ENCODE assay signal across 19 cellular contexts in the genomic region with DNA sequence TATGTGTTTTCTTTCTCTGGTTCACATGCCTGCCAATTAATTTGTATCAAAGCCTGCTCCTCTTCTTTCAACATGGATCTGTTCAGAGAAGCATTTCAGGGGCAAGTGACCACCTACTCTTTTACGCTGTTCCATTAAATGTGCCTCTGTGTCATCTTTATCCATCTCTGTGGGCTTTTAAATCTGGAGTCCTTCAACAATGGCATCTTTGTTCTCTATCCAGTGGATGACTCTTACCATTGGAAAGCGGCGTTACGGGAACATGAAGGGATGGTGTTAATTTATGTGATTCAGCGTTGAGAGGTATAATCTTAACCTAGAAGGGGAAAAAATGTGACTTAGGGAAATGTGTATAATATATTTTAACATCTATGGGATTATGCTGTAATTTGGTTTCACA.
A peak's percentile ranks its signal among the peaks of the same experiment; 100 is the strongest.
DNase-seq lines count a peak whose midpoint lies in the region; ATAC-seq and TF ChIP-seq lines count a peak whose summit lies in the region.
"Had no signal": no experiment of that assay in that cellular context is flagged by ENCODE, and none has a peak within 500 bp of the region (broad histone marks: within the 10 kb centered on the region; RNA-seq: fewer than 3 reads in every experiment).

No MANE protein-coding gene starts in this region.

- H3K4me3 Mint-ChIP-seq in neural progenitor cell = no peak overlapping the region
- H3K4me3 Mint-ChIP-seq: CD4-positive, alpha-beta memory T cell had no signal

- peaks cover 4% of the 10 kb centered on the region for H3K27me3 Mint-ChIP-seq in neural progenitor cell (ENCODE audit: insufficient read depth, low read depth)

- peaks cover 12% of the 10 kb centered on the region for H3K4me1 Mint-ChIP-seq in neural progenitor cell
- H3K4me1 Mint-ChIP-seq: CD4-positive, alpha-beta memory T cell had no signal

- 10% methylated on average over 5 of the region's 5 CpGs for WGBS in mammary epithelial cell (ENCODE audit: low coverage, missing lambda C conversion rate)

- in situ Hi-C loops in mammary epithelial cell (cut with MboI; ENCODE audit: low sequenced_read_pairs in 2 of 2) = no loop called here

- peaks cover 4% of the 10 kb centered on the region for H3K9me3 Mint-ChIP-seq in neural progenitor cell

- no peak for ATAC-seq in HG02798 (IDR thresholded peaks at IDR 0.05; ENCODE audit: poor library complexity, unreplicated experiment)
- no peak for ATAC-seq in GM21576 (IDR thresholded peaks at IDR 0.05; ENCODE audit: unreplicated experiment)

- DNase-seq in mammary epithelial cell (peak; percentile 79), breast epithelium (ENCODE audit: low spot score in 2 of 2) (no peak), astrocyte of the hippocampus (ENCODE audit: low read depth, low spot score) (peak; percentile 33), neural progenitor cell (ENCODE audit: low spot score) (no peak), NCI-H146 treated with DMSO at 0.1 percent for 48 hours (lab: John Stamatoyannopoulos, UW; ENCODE audit: unreplicated experiment) (no peak), putamen (ENCODE audit: low spot score) (no peak)
- DNase-seq: 8988T; CD4-positive, alpha-beta memory T cell; DMS79; MM.1S; NCI-H1105 treated with DMSO at 0.1 percent for 48 hours; NCI-H187 treated with DMSO at 0.1 percent for 48 hours; NCI-H2171; NCI-H446 treated with DMSO at 0.1 percent for 48 hours; NCI-H748 treated with DMSO at 0.1 percent for 48 hours; PC-9 had no signal

- peak overlapping the region; percentile 54 for H3K4me2 ChIP-seq in mammary epithelial cell (ENCODE audit: insufficient read depth, low read depth, low read length)
- no peak overlapping the region for H3K4me2 ChIP-seq in neural progenitor cell
- H3K4me2 ChIP-seq: PC-9 had no signal

- H3K36me3 ChIP-seq in mammary epithelial cell (ENCODE audit: insufficient read depth, low read length) = no peaks in the 10 kb centered on the region
- no peaks in the 10 kb centered on the region for H3K36me3 ChIP-seq in breast epithelium
- H3K36me3 ChIP-seq in neural progenitor cell = no peaks in the 10 kb centered on the region
- H3K36me3 ChIP-seq: HAP-1 had no signal

- no TSS peak for BruUV-seq in mammary epithelial cell (replicated peaks; lab: Mats Ljungman, UMichigan)

- no peak overlapping the region for H3K9ac ChIP-seq in mammary epithelial cell (ENCODE audit: insufficient read depth, low read length)
- no peak overlapping the region for H3K9ac ChIP-seq in neural progenitor cell

- H3K4me3 ChIP-seq in mammary epithelial cell (replicated peaks in 1 of 3; ENCODE audit: insufficient read depth in 1 of 3, low read depth in 2 of 3, low read length in 3 of 3) (peak overlapping the region in 1 of 3 experiments; percentile 9), breast epithelium (no peak overlapping the region), neural progenitor cell (no peak overlapping the region)
- H3K4me3 ChIP-seq: HAP-1, PC-9 had no signal

- TF ChIP-seq CTCF in mammary epithelial cell (conservative IDR thresholded peaks at IDR 0.05 in 1 of 2, IDR thresholded peaks at IDR 0.05 in 1 of 2; ENCODE audit: extremely low read depth in 1 of 2, insufficient read depth in 1 of 2, low read depth in 1 of 2, low read length in 2 of 2) (no peak), breast epithelium (IDR thresholded peaks at IDR 0.05) (no peak), neural progenitor cell (IDR thresholded peaks at IDR 0.05) (no peak)

- H3K79me2 ChIP-seq in mammary epithelial cell (ENCODE audit: insufficient read depth, low read length) = no peaks in the 10 kb centered on the region
- H3K79me2 ChIP-seq in neural progenitor cell (ENCODE audit: low read depth) = no peaks in the 10 kb centered on the region

- H3K9me3 ChIP-seq in mammary epithelial cell (replicated peaks; ENCODE audit: insufficient read depth, low read length) (no peaks in the 10 kb centered on the region), breast epithelium (no peaks in the 10 kb centered on the region), neural progenitor cell (ENCODE audit: low read depth) (no peaks in the 10 kb centered on the region)
- H3K9me3 ChIP-seq: HAP-1 had no signal

- peak overlapping the region; percentile 92 for H2AFZ ChIP-seq in mammary epithelial cell (ENCODE audit: low read depth, low read length)
- H2AFZ ChIP-seq in neural progenitor cell (replicated peaks) = peak overlapping the region; percentile 40
- H2AFZ ChIP-seq: PC-9 had no signal

- CTCF ChIA-PET in mammary epithelial cell (lab: Charles Lee; ENCODE audit: low non-redundant PET) = interaction anchor here (0.7 kb wide), 1 partner anchor 502 kb away, joined by 8 read pairs; no protein-coding TSS in a partner anchor

- H3K27ac ChIP-seq in mammary epithelial cell (ENCODE audit: insufficient read depth, low read depth, low read length) (peak overlapping the region; percentile 44), breast epithelium (no peak overlapping the region), neural progenitor cell (no peak overlapping the region)
- H3K27ac ChIP-seq: PC-9 had no signal

- H3K27ac Mint-ChIP-seq in neural progenitor cell = no peak overlapping the region
- H3K27ac Mint-ChIP-seq: CD4-positive, alpha-beta memory T cell had no signal

- intact Hi-C loops in mammary epithelial cell (cut with micrococcal nuclease) (loop anchor here (5.0 kb wide), 2 partner anchors 90 to 145 kb away; partner anchors contain the start of gene CFAP20DC), breast epithelium (cut with DNase I; ENCODE audit: low total_unique reads) (no loop called here)

- dilution Hi-C loops in mammary epithelial cell (cut with HindIII; ENCODE audit: low sequenced_read_pairs) = no loop called here

- H3K4me1 ChIP-seq in mammary epithelial cell (ENCODE audit: insufficient read depth, low read length) = peaks cover 13% of the 10 kb centered on the region
- no peaks in the 10 kb centered on the region for H3K4me1 ChIP-seq in breast epithelium
- H3K4me1 ChIP-seq in neural progenitor cell = no peaks in the 10 kb centered on the region
- H3K4me1 ChIP-seq: HAP-1 had no signal

- H4K20me1 ChIP-seq in mammary epithelial cell (ENCODE audit: insufficient read depth, low read length) = no peaks in the 10 kb centered on the region
- no peaks in the 10 kb centered on the region for H4K20me1 ChIP-seq in neural progenitor cell (ENCODE audit: low read depth)

- no peaks in the 10 kb centered on the region for H3F3A ChIP-seq in neural progenitor cell (ENCODE audit: low read depth)

- H3K27me3 ChIP-seq in mammary epithelial cell (ENCODE audit: insufficient read depth, low read length) (no peaks in the 10 kb centered on the region), breast epithelium (no peaks in the 10 kb centered on the region), neural progenitor cell (no peaks in the 10 kb centered on the region)

- H3K36me3 Mint-ChIP-seq in neural progenitor cell = no peaks in the 10 kb centered on the region
- H3K36me3 Mint-ChIP-seq: CD4-positive, alpha-beta memory T cell had no signal

- no peak for TF ChIP-seq POLR2A in breast epithelium (IDR thresholded peaks at IDR 0.05)

Comparison
In these comparisons a context has a peak if more than half of its experiments do, and no peak if none do; other contexts are left out.
1. DNase-seq: peak in mammary epithelial cell (single experiment) and astrocyte of the hippocampus (single experiment); none in breast epithelium (0 of 2), neural progenitor cell (single experiment), NCI-H146 treated with DMSO at 0.1 percent for 48 hours (single experiment) and putamen (single experiment).